In the genomic region with DNA sequence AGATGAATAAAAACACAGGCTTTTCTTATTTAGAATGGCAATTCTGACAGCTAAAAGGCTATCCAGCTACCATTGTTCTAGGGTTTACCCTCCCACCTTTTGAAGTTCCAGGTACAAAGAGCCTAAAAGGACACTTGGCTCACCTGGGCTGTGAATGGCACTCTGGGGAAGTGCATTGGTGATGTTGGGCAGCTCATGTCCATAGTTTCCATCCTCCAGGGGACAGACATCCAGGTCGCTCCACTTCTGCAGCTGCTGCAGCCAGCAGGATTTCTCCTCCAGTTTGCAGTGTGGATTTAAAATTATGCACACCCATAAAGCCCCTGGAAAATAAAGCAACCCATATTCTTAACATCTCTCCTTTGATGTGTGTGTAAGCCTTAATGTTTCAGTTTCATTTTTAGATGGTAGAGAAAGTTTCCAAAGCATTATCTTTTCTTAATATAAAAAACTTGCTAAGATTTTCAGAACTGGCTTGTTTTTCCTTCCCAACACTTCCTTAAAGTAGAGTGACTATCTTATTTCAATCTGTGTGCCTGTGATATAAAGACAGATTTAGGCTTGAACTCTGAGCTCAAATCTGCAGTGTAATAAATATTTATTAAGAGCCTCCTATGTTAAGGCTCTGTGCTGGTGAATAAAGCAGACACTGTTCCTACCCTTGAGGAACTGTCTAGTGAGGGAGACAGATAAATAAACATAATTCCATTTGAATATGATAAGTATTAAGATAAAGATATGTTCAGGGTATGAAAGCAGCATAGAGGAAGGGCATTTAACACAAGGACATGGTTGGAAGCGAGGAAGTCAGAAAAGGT, we compare ENCODE assay signal across 13 cellular contexts. TPM values are rescaled to one million over a fixed set of nuclear protein-coding genes. Genes with fewer than 3 reads are reported as not detected.
A peak's percentile ranks its signal among the peaks of the same experiment; 100 is the strongest.
DNase-seq lines count a peak whose midpoint lies in the region; ATAC-seq and TF ChIP-seq lines count a peak whose summit lies in the region.
"Had no signal": no experiment of that assay in that cellular context is flagged by ENCODE, and none has a peak within 500 bp of the region (broad histone marks: within the 10 kb centered on the region; RNA-seq: fewer than 3 reads in every experiment).

No MANE protein-coding gene starts in this region.

- peak overlapping the region in 1 of 12 donors; percentile 19 for H3K4me3 ChIP-seq in heart left ventricle
- H3K4me3 ChIP-seq: SK-N-MC had no signal

- TF ChIP-seq CTCF in heart left ventricle (IDR thresholded peaks at IDR 0.05), result no peak

- no peaks in the 10 kb centered on the region for H3K9me3 ChIP-seq in heart left ventricle

- peak overlapping the region; percentile 61 for H3K27ac Mint-ChIP-seq in activated CD8-positive, alpha-beta memory T cell treated with anti-CD3 and anti-CD28 coated beads, Interleukin-2, amount 10 ng/mL, durations not matched to agents 7 days and 5 days
- H3K27ac Mint-ChIP-seq in activated naive CD8-positive, alpha-beta T cell treated with anti-CD3 and anti-CD28 coated beads, Interleukin-2, amount 50 U/mL, for 24 hours, result peak overlapping the region; percentile 68
- H3K27ac Mint-ChIP-seq in stimulated activated naive B cell treated with anti-CD40 and anti-IgM and Interleukin-4, amounts not matched to agents 10 μg/mL and 1 μg/mL and 100 μg/mL, for 72 hours, result peak overlapping the region; percentile 57

- ATAC-seq in activated CD8-positive, alpha-beta memory T cell treated with anti-CD3 and anti-CD28 coated beads, Interleukin-2, amount 10 ng/mL, durations not matched to agents 7 days and 5 days, result peak; percentile 72
- ATAC-seq in activated naive CD8-positive, alpha-beta T cell treated with anti-CD3 and anti-CD28 coated beads, Interleukin-2, amount 50 U/mL, for 24 hours, result peak; percentile 88
- peak in 1 of 2 donors; percentile 20 for ATAC-seq in stimulated activated naive B cell treated with anti-CD40 and anti-IgM and Interleukin-4, amounts not matched to agents 10 μg/mL and 1 μg/mL and 100 μg/mL, for 72 hours (replicated peaks)
- ATAC-seq in heart left ventricle, result no peak

- DNase-seq in activated CD8-positive, alpha-beta memory T cell treated with anti-CD3 and anti-CD28 coated beads, Interleukin-2, amount 10 ng/mL, durations not matched to agents 7 days and 5 days, result no peak
- no peak for DNase-seq in activated CD8-positive, alpha-beta memory T cell treated with anti-CD3 and anti-CD28 coated beads, Interleukin-2, amount 50 U/mL, for 48 hours
- DNase-seq in NAMALWA (ENCODE audit: low spot score) (peak; percentile 36), amniotic stem cell (lab: John Stamatoyannopoulos, UW) (no peak), heart left ventricle (no peak)
- no peak for DNase-seq in activated naive CD8-positive, alpha-beta T cell treated with anti-CD3 and anti-CD28 coated beads, Interleukin-2, amount 50 U/mL, for 24 hours
- DNase-seq in stimulated activated naive B cell treated with anti-CD40 and anti-IgM and Interleukin-4, amounts not matched to agents 10 μg/mL and 1 μg/mL and 100 μg/mL, for 72 hours, result no peak
- no peak for DNase-seq in stimulated activated CD4-positive, alpha-beta T cell treated with anti-CD3 and anti-CD28 coated beads, Interleukin-2, amount 100 ng/mL, for 48 hours
- DNase-seq: IMR-90; islet precursor cell; NCI-H1930; stimulated activated naive CD4-positive, alpha-beta T cell treated with Interleukin-2 at 50 U/mL for 16 hours had no signal

- TF ChIP-seq POLR2A in heart left ventricle (IDR thresholded peaks at IDR 0.05), result no peak

- no peaks in the 10 kb centered on the region for H3K9me3 Mint-ChIP-seq in activated CD8-positive, alpha-beta memory T cell treated with anti-CD3 and anti-CD28 coated beads, Interleukin-2, amount 10 ng/mL, durations not matched to agents 7 days and 5 days (ENCODE audit: low read depth)
- no peaks in the 10 kb centered on the region for H3K9me3 Mint-ChIP-seq in activated naive CD8-positive, alpha-beta T cell treated with anti-CD3 and anti-CD28 coated beads, Interleukin-2, amount 50 U/mL, for 24 hours
- no peaks in the 10 kb centered on the region for H3K9me3 Mint-ChIP-seq in stimulated activated naive B cell treated with anti-CD40 and anti-IgM and Interleukin-4, amounts not matched to agents 10 μg/mL and 1 μg/mL and 100 μg/mL, for 72 hours

- WGBS in heart left ventricle, 4 donors, result 68 to 75% (median 68%) methylated on average over 2 of the region's 2 CpGs

- H3K4me1 Mint-ChIP-seq in activated CD8-positive, alpha-beta memory T cell treated with anti-CD3 and anti-CD28 coated beads, Interleukin-2, amount 10 ng/mL, durations not matched to agents 7 days and 5 days, result peaks cover 14% of the 10 kb centered on the region
- peaks cover 19% of the 10 kb centered on the region for H3K4me1 Mint-ChIP-seq in activated naive CD8-positive, alpha-beta T cell treated with anti-CD3 and anti-CD28 coated beads, Interleukin-2, amount 50 U/mL, for 24 hours
- H3K4me1 Mint-ChIP-seq in stimulated activated naive B cell treated with anti-CD40 and anti-IgM and Interleukin-4, amounts not matched to agents 10 μg/mL and 1 μg/mL and 100 μg/mL, for 72 hours, result peaks cover 8 to 26% of the 10 kb centered on the region in 2 donors

- no peaks in the 10 kb centered on the region for H3K36me3 ChIP-seq in heart left ventricle

- H3K27me3 ChIP-seq in heart left ventricle, result no peaks in the 10 kb centered on the region

- H3K4me3 Mint-ChIP-seq in activated CD8-positive, alpha-beta memory T cell treated with anti-CD3 and anti-CD28 coated beads, Interleukin-2, amount 10 ng/mL, durations not matched to agents 7 days and 5 days, result peak overlapping the region; percentile 64
- peak overlapping the region; percentile 35 for H3K4me3 Mint-ChIP-seq in activated naive CD8-positive, alpha-beta T cell treated with anti-CD3 and anti-CD28 coated beads, Interleukin-2, amount 50 U/mL, for 24 hours
- peak overlapping the region in 1 of 2 donors; percentile 28 for H3K4me3 Mint-ChIP-seq in stimulated activated naive B cell treated with anti-CD40 and anti-IgM and Interleukin-4, amounts not matched to agents 10 μg/mL and 1 μg/mL and 100 μg/mL, for 72 hours

- peaks cover 0 to 11% (median 0%) of the 10 kb centered on the region in 12 donors for H3K4me1 ChIP-seq in heart left ventricle

- peak overlapping the region in 1 of 12 donors; percentile 64 for H3K27ac ChIP-seq in heart left ventricle
- H3K27ac ChIP-seq: SK-N-MC had no signal

- CTCF ChIA-PET in activated CD8-positive, alpha-beta memory T cell treated with anti-CD3 and anti-CD28 coated beads, Interleukin-2, amount 10 ng/mL, durations not matched to agents 7 days and 5 days (lab: Charles Lee), result interaction anchor here (0.8 to 2.3 kb wide), 4 partner anchors 9 to 39 kb away, joined by 3 to 4 read pairs (median 3); a partner anchor contains a TSS

- H3K27me3 Mint-ChIP-seq in activated CD8-positive, alpha-beta memory T cell treated with anti-CD3 and anti-CD28 coated beads, Interleukin-2, amount 10 ng/mL, durations not matched to agents 7 days and 5 days, result no peaks in the 10 kb centered on the region
- no peaks in the 10 kb centered on the region for H3K27me3 Mint-ChIP-seq in activated naive CD8-positive, alpha-beta T cell treated with anti-CD3 and anti-CD28 coated beads, Interleukin-2, amount 50 U/mL, for 24 hours
- no peaks in the 10 kb centered on the region for H3K27me3 Mint-ChIP-seq in stimulated activated naive B cell treated with anti-CD40 and anti-IgM and Interleukin-4, amounts not matched to agents 10 μg/mL and 1 μg/mL and 100 μg/mL, for 72 hours

- no peaks in the 10 kb centered on the region for H3K36me3 Mint-ChIP-seq in activated CD8-positive, alpha-beta memory T cell treated with anti-CD3 and anti-CD28 coated beads, Interleukin-2, amount 10 ng/mL, durations not matched to agents 7 days and 5 days
- peaks cover 2% of the 10 kb centered on the region for H3K36me3 Mint-ChIP-seq in activated naive CD8-positive, alpha-beta T cell treated with anti-CD3 and anti-CD28 coated beads, Interleukin-2, amount 50 U/mL, for 24 hours (ENCODE audit: low read depth)
- H3K36me3 Mint-ChIP-seq in stimulated activated naive B cell treated with anti-CD40 and anti-IgM and Interleukin-4, amounts not matched to agents 10 μg/mL and 1 μg/mL and 100 μg/mL, for 72 hours, result no peaks in the 10 kb centered on the region

- intact Hi-C loops in heart left ventricle (cut with DNase I), result no loop called here

RNA-seq across cellular contexts. Expression of a gene that starts 39.1 kb away (rescaled TPM):
- 10 to 100 TPM; 68.5 to 72.7 TPM for total RNA-seq in activated CD8-positive, alpha-beta memory T cell treated with anti-CD3 and anti-CD28 coated beads, Interleukin-2, amount 10 ng/mL, durations not matched to agents 7 days and 5 days
- total RNA-seq in heart left ventricle, result 10 to 100 TPM; 58.2 to 95.8 (median 78.4) TPM
- polyA plus RNA-seq in heart left ventricle, result 10 to 100 TPM; 80.6 to 89.3 TPM

RNA-seq across cellular contexts. Expression of a gene that starts 40.0 kb away (rescaled TPM):
- total RNA-seq in activated CD8-positive, alpha-beta memory T cell treated with anti-CD3 and anti-CD28 coated beads, Interleukin-2, amount 10 ng/mL, durations not matched to agents 7 days and 5 days, result 10 to 100 TPM; 31.5 to 32.6 TPM
- 10 to 100 TPM; 17.6 to 34.3 (median 22.8) TPM for total RNA-seq in heart left ventricle
- polyA plus RNA-seq in heart left ventricle, result 10 to 100 TPM; 18.9 to 30.1 TPM

Comparison
In these comparisons a context has a peak if more than half of its experiments do, and no peak if none do; other contexts are left out.
1. ATAC-seq: peak in activated CD8-positive, alpha-beta memory T cell treated with anti-CD3 and anti-CD28 coated beads, Interleukin-2, amount 10 ng/mL, durations not matched to agents 7 days and 5 days (single experiment) and activated naive CD8-positive, alpha-beta T cell treated with anti-CD3 and anti-CD28 coated beads, Interleukin-2, amount 50 U/mL, for 24 hours (single experiment); none in heart left ventricle (0 of 4).
2. Peak in every context shown above with its lines, with median percentiles within 50 percentile points of each other: H3K27ac Mint-ChIP-seq.